ENCODE assay signal across 9 cellular contexts in the genomic region with DNA sequence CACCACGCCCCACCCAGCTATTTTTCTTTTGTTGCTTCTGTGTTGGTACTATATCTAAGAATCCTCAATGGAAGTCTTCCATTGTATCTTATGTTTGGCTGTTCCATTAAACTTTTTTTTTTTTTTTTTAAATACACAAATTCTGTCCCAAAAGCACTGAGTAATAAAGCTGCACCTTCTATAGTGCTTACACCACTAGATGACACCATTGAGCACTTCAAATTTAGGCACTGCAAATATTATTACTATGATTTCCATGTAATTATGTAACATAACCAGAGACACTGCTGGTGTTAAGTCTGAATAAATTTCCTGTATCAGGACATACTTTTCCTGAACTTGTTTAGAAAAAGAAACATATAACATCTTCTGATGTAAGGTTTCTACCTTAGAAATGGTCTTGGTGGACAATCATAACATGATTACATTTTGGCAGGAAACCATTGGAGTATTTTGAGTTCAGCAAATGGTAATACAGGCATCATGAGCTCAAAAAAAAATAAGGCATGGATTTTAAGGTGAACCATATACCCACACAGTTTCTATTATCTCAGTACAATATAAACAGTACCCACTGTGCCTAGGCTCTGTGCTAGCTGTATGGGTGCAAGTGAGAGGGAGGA.
DNase-seq lines count a peak whose midpoint lies in the region; ATAC-seq and TF ChIP-seq lines count a peak whose summit lies in the region.
"Had no signal": no experiment of that assay in that cellular context is flagged by ENCODE, and none has a peak within 500 bp of the region (broad histone marks: within the 10 kb centered on the region; RNA-seq: fewer than 3 reads in every experiment).

No MANE protein-coding gene starts in this region.

- no peaks in the 10 kb centered on the region for H3K9me3 Mint-ChIP-seq in natural killer cell treated with Interleukin-12 subunit alpha and Interleukin-12 subunit beta and Interleukin-15 and Interleukin-18, amount 100 ng/mL, for 72 hours
- no peaks in the 10 kb centered on the region for H3K9me3 Mint-ChIP-seq in mesothelial cell of epicardium
- H3K9me3 Mint-ChIP-seq: immature natural killer cell had no signal

- no peaks in the 10 kb centered on the region for H3K27me3 Mint-ChIP-seq in natural killer cell treated with Interleukin-12 subunit alpha and Interleukin-12 subunit beta and Interleukin-15 and Interleukin-18, amount 100 ng/mL, for 72 hours
- H3K27me3 Mint-ChIP-seq in mesothelial cell of epicardium (ENCODE audit: low read depth) = no peaks in the 10 kb centered on the region

- H2AFZ ChIP-seq in Loucy (ENCODE audit: low read length) = no peak overlapping the region

- H3K27me3 ChIP-seq in Loucy (ENCODE audit: insufficient read depth, low read length, poor library complexity, severe bottlenecking) = no peaks in the 10 kb centered on the region

- peaks cover 6% of the 10 kb centered on the region; the same call in 1 of the 2 replicates for H3K79me2 ChIP-seq in Loucy (ENCODE audit: insufficient read depth, low read length)

- H3K4me1 Mint-ChIP-seq in natural killer cell treated with Interleukin-12 subunit alpha and Interleukin-12 subunit beta and Interleukin-15 and Interleukin-18, amount 100 ng/mL, for 72 hours (ENCODE audit: low read depth in 2 of 2) = peaks cover 20 to 25% of the 10 kb centered on the region in 2 donors
- peaks cover 16% of the 10 kb centered on the region for H3K4me1 Mint-ChIP-seq in mesothelial cell of epicardium

- H3K36me3 ChIP-seq in Loucy (ENCODE audit: insufficient read depth, low read length) = peaks cover 29% of the 10 kb centered on the region

- H3K4me1 ChIP-seq in Loucy (ENCODE audit: insufficient read depth, low read length, poor library complexity, severe bottlenecking) = no peaks in the 10 kb centered on the region

- H3K4me3 Mint-ChIP-seq in natural killer cell treated with Interleukin-12 subunit alpha and Interleukin-12 subunit beta and Interleukin-15 and Interleukin-18, amount 100 ng/mL, for 72 hours = peak overlapping the region; percentile 17
- no peak overlapping the region for H3K4me3 Mint-ChIP-seq in mesothelial cell of epicardium
- H3K4me3 Mint-ChIP-seq: immature natural killer cell had no signal

- H3K9me3 ChIP-seq in Loucy (ENCODE audit: insufficient read depth, low read depth, low read length) = no peaks in the 10 kb centered on the region

- peaks cover 16% of the 10 kb centered on the region for H4K20me1 ChIP-seq in Loucy (ENCODE audit: insufficient read depth, low read length, poor library complexity, severe bottlenecking)

- TF ChIP-seq CTCF in Loucy (conservative IDR thresholded peaks at IDR 0.05; ENCODE audit: low read length) (peak; percentile 71), mesothelial cell of epicardium (IDR thresholded peaks at IDR 0.05; ENCODE audit: unreplicated experiment) (no peak)

- H3K9me2 ChIP-seq in Loucy (replicated peaks; ENCODE audit: low read depth, low read length) = no peaks in the 10 kb centered on the region

- peak in 1 of 2 donors; percentile 51 for ATAC-seq in natural killer cell treated with Interleukin-12 subunit alpha and Interleukin-12 subunit beta and Interleukin-15 and Interleukin-18, amount 100 ng/mL, for 72 hours
- ATAC-seq in HG03095 (IDR thresholded peaks at IDR 0.05; ENCODE audit: unreplicated experiment) = no peak

- H3K9ac ChIP-seq in Loucy (ENCODE audit: low read depth, low read length, poor library complexity, severe bottlenecking) = no peak overlapping the region

- H3K36me3 Mint-ChIP-seq in natural killer cell treated with Interleukin-12 subunit alpha and Interleukin-12 subunit beta and Interleukin-15 and Interleukin-18, amount 100 ng/mL, for 72 hours = peaks cover 10% of the 10 kb centered on the region
- no peaks in the 10 kb centered on the region for H3K36me3 Mint-ChIP-seq in mesothelial cell of epicardium

- DNase-seq in DMS53 treated with DMSO at 0.1 percent for 48 hours (lab: John Stamatoyannopoulos, UW; ENCODE audit: unreplicated experiment) (peak; percentile 19), dedifferentiated amniotic fluid mesenchymal stem cell (ENCODE audit: extremely low spot score) (peak; percentile 51), UCSD-AML1 (lab: John Stamatoyannopoulos, UW; ENCODE audit: unreplicated experiment) (no peak), DMS79 (lab: John Stamatoyannopoulos, UW) (no peak), mesothelial cell of epicardium (ENCODE audit: low spot score in 2 of 2, unreplicated experiment in 2 of 2) (no peak)
- no peak for DNase-seq in natural killer cell treated with Interleukin-12 subunit alpha and Interleukin-12 subunit beta and Interleukin-15 and Interleukin-18, amount 100 ng/mL, for 72 hours (ENCODE audit: low spot score)

- peak overlapping the region; percentile 68 to 93 for H3K27ac Mint-ChIP-seq in natural killer cell treated with Interleukin-12 subunit alpha and Interleukin-12 subunit beta and Interleukin-15 and Interleukin-18, amount 100 ng/mL, for 72 hours
- no peak overlapping the region for H3K27ac Mint-ChIP-seq in mesothelial cell of epicardium

- no peaks in the 10 kb centered on the region for H3F3A ChIP-seq in Loucy (ENCODE audit: low read depth)

- no peak overlapping the region for H3K4me3 ChIP-seq in Loucy (ENCODE audit: low read length, poor library complexity, severe bottlenecking)

- no peak overlapping the region for H3K4me2 ChIP-seq in Loucy (ENCODE audit: low read depth, low read length, poor library complexity, severe bottlenecking)

Comparison
In these comparisons a context has a peak if more than half of its experiments do, and no peak if none do; other contexts are left out.
1. DNase-seq: peak in DMS53 treated with DMSO at 0.1 percent for 48 hours (single experiment) and dedifferentiated amniotic fluid mesenchymal stem cell (single experiment); none in natural killer cell treated with Interleukin-12 subunit alpha and Interleukin-12 subunit beta and Interleukin-15 and Interleukin-18, amount 100 ng/mL, for 72 hours (single experiment), UCSD-AML1 (single experiment), DMS79 (single experiment) and mesothelial cell of epicardium (0 of 2).